In the genomic region with DNA sequence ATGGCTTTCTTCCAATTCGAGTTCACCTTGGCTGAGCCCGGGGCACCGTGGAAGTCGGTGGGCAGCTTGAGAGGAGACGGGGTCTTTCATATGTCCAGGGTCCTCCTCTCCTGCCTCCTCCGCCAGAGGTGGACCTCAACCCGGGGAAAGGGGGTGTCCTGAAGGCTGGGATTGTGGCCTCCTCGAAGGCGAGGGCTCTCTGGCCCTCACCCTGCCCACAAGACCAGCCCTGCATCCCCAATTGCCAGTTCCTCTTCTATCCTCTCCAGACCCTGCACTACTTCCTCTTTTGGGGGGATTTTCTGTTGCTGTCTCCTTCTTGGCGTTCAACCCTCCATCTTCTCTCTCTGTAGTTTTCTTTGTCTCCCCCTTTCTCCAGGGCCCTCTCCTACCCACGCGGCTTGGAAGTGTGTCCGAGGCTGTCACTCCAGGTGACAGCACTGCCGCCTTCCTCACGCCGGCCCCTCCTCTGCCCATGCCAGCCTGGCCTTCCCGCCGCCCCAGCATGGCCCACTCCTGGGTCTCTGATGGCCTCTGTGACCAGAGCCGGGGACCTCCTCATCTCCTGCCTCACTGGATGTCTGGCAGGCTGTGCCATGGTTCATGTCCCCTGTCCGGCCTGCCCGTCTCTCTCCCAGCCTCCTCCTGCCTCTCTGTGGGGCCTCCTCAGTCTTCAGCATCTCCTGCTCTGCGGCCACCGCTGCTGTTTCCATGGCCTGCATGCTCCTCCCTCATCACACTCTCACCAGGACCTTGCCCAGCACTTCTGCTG, we compare ENCODE assay signal across 12 cellular contexts. TPM values are rescaled to one million over a fixed set of nuclear protein-coding genes. Genes with fewer than 3 reads are reported as not detected.
DNase-seq lines count a peak whose midpoint lies in the region; ATAC-seq and TF ChIP-seq lines count a peak whose summit lies in the region.
"Had no signal": no experiment of that assay in that cellular context is flagged by ENCODE, and none has a peak within 500 bp of the region (broad histone marks: within the 10 kb centered on the region; RNA-seq: fewer than 3 reads in every experiment).

No MANE protein-coding gene starts in this region.

- no peaks in the 10 kb centered on the region for H3K9me3 ChIP-seq in heart right ventricle

- H3K27me3 Mint-ChIP-seq in stimulated activated naive CD8-positive, alpha-beta T cell treated with anti-CD3 and anti-CD28 coated beads, Interleukin-15, amount 100 ng/mL, for 72 hours, result no peaks in the 10 kb centered on the region

- H3K4me1 ChIP-seq in heart right ventricle, result peaks cover 0 to 56% (median 6%) of the 10 kb centered on the region in 9 donors

- H3K9me3 Mint-ChIP-seq in stimulated activated naive CD8-positive, alpha-beta T cell treated with anti-CD3 and anti-CD28 coated beads, Interleukin-15, amount 100 ng/mL, for 72 hours, result no peaks in the 10 kb centered on the region

- peak; percentile 13 for DNase-seq in activated CD8-positive, alpha-beta memory T cell treated with anti-CD3 and anti-CD28 coated beads, Interleukin-2, amount 50 U/mL, for 4 hours
- DNase-seq in activated CD8-positive, alpha-beta memory T cell treated with anti-CD3 and anti-CD28 coated beads, Interleukin-2, amount 50 U/mL, for 48 hours, result no peak
- DNase-seq in RPMI8226 (peak; percentile 48), heart right ventricle (no peak), islet precursor cell (no peak), NCI-H510A treated with DMSO at 0.1 percent for 48 hours (lab: John Stamatoyannopoulos, UW) (no peak), NCI-H524 treated with DMSO at 0.1 percent for 48 hours (lab: John Stamatoyannopoulos, UW) (no peak)
- no peak for DNase-seq in stimulated activated naive CD8-positive, alpha-beta T cell treated with anti-CD3 and anti-CD28 coated beads, Interleukin-15, amount 100 ng/mL, for 72 hours
- DNase-seq: NCI-H1417, SHP77 treated with DMSO at 0.1 percent for 48 hours had no signal

- no peak overlapping the region for H3K4me3 ChIP-seq in heart right ventricle

- peaks cover 65% of the 10 kb centered on the region for H3K4me1 Mint-ChIP-seq in stimulated activated naive CD8-positive, alpha-beta T cell treated with anti-CD3 and anti-CD28 coated beads, Interleukin-15, amount 100 ng/mL, for 72 hours

- peak overlapping the region; percentile 6 to 14 for H3K4me3 Mint-ChIP-seq in stimulated activated naive CD8-positive, alpha-beta T cell treated with anti-CD3 and anti-CD28 coated beads, Interleukin-15, amount 100 ng/mL, for 72 hours

- peaks cover 0 to 16% (median 0%) of the 10 kb centered on the region in 7 donors for H3K27me3 ChIP-seq in heart right ventricle

- intact Hi-C loops in heart right ventricle (cut with DNase I), result no loop called here

- 83 to 84% methylated on average over 23 of the region's 23 CpGs for WGBS in heart right ventricle, 2 donors

- no peak for TF ChIP-seq CTCF in heart right ventricle (IDR thresholded peaks at IDR 0.05)

- H3K27ac ChIP-seq in heart right ventricle, result peak overlapping the region in 5 of 10 donors; percentile 53 to 93 (median 60)

- H3K27ac Mint-ChIP-seq in stimulated activated naive CD8-positive, alpha-beta T cell treated with anti-CD3 and anti-CD28 coated beads, Interleukin-15, amount 100 ng/mL, for 72 hours, result peak overlapping the region; percentile 86 to 92

- no peaks in the 10 kb centered on the region for H3K36me3 ChIP-seq in heart right ventricle

- ATAC-seq in heart right ventricle, result peak; percentile 41 to 75 (median 61)
- no peak for ATAC-seq in stimulated activated naive CD8-positive, alpha-beta T cell treated with anti-CD3 and anti-CD28 coated beads, Interleukin-15, amount 100 ng/mL, for 72 hours

RNA-seq across cellular contexts. Expression of a gene that starts 2.4 kb away (rescaled TPM):
- 10 to 100 TPM in 1 of 10 donors, 1 to 10 TPM in 7, under 1 TPM in 2; 0.79 to 18.5 (median 2.2) TPM for total RNA-seq in heart right ventricle
- polyA plus RNA-seq in heart right ventricle, result 1 to 10 TPM; 1.3 to 1.6 TPM

RNA-seq across cellular contexts. Expression of a gene that starts 40.6 kb away (rescaled TPM):
- under 1 TPM in 1 of 10 donors, not detected in 9; 0.39 TPM for total RNA-seq in heart right ventricle
- polyA plus RNA-seq in heart right ventricle, result under 1 TPM in 1 of 2 donors, not detected in 1; 0.01 TPM
- total RNA-seq: renal cortical epithelial cell had no signal
- polyA plus RNA-seq: AG04450 had no signal

Comparison
In these comparisons a context has a peak if more than half of its experiments do, and no peak if none do; other contexts are left out.
1. DNase-seq: peak in activated CD8-positive, alpha-beta memory T cell treated with anti-CD3 and anti-CD28 coated beads, Interleukin-2, amount 50 U/mL, for 4 hours (single experiment) and RPMI8226 (single experiment); none in activated CD8-positive, alpha-beta memory T cell treated with anti-CD3 and anti-CD28 coated beads, Interleukin-2, amount 50 U/mL, for 48 hours (single experiment), heart right ventricle (0 of 2), stimulated activated naive CD8-positive, alpha-beta T cell treated with anti-CD3 and anti-CD28 coated beads, Interleukin-15, amount 100 ng/mL, for 72 hours (0 of 2), islet precursor cell (single experiment), NCI-H510A treated with DMSO at 0.1 percent for 48 hours (single experiment) and NCI-H524 treated with DMSO at 0.1 percent for 48 hours (single experiment).